In the genomic region with DNA sequence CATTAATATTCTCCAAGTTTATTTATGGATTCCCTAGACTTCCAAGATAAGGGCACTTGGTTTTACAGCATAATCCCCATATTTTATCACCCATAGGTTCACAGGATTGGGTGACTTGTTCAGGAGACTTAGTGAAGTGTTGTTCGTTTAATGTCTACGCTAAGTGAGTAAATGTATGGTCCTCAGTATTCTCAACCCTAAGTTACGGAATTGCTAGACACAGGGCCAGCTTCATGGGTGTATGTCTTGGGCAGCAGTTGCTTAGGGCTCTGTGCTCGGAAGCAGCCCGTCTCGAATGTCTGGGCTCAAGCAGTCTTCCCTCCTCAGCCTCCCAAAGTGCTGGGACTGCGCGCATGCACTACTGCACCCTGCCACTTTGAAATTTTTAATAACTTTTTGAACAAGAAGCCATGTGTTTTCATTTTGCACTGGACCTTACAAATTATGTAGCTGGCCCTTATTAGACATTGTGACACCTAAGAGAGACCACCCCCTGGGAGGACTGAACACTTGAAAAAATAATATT, we compare ENCODE assay signal across 29 cellular contexts.
DNase-seq lines count a peak whose midpoint lies in the region; ATAC-seq and TF ChIP-seq lines count a peak whose summit lies in the region.
"Had no signal": no experiment of that assay in that cellular context is flagged by ENCODE, and none has a peak within 500 bp of the region (broad histone marks: within the 10 kb centered on the region; RNA-seq: fewer than 3 reads in every experiment).

No MANE protein-coding gene starts in this region.

- TF ChIP-seq CTCF in Caco-2 (IDR thresholded peaks at IDR 0.05; ENCODE audit: insufficient read depth in 1 of 2, low read depth in 1 of 2, low read length in 1 of 2, severe bottlenecking in 1 of 2, unreplicated experiment in 1 of 2) = no peak
- no peak for TF ChIP-seq CTCF in OCI-LY7 (conservative IDR thresholded peaks at IDR 0.05; ENCODE audit: low read length)

- H3K27ac Mint-ChIP-seq in T-helper 2 cell treated with Interferon-gamma antibody and Interleukin-4, amounts not matched to agents 5 μg/mL and 100 μg/mL, for 36 hours = peak overlapping the region; percentile 76
- peak overlapping the region; percentile 65 for H3K27ac Mint-ChIP-seq in Caco-2 (ENCODE audit: unreplicated experiment)
- H3K27ac Mint-ChIP-seq in central memory CD8-positive, alpha-beta T cell (ENCODE audit: low read depth) = no peak overlapping the region
- H3K27ac Mint-ChIP-seq in T-cell = peak overlapping the region in 1 of 2 donors; percentile 86
- H3K27ac Mint-ChIP-seq: brain had no signal

- H3K27ac ChIP-seq in OCI-LY7 (ENCODE audit: low read depth, low read length, poor library complexity, severe bottlenecking) = no peak overlapping the region
- H3K27ac ChIP-seq: 22Rv1, esophagus muscularis mucosa, ovary, Peyer's patch, upper lobe of left lung had no signal

- DNase-seq in T-helper 2 cell treated with Interferon-gamma antibody and Interleukin-4, amounts not matched to agents 5 μg/mL and 100 μg/mL, for 36 hours (ENCODE audit: low spot score) = no peak
- DNase-seq in T-helper 2 cell (no peak), Caco-2 (no peak), OCI-LY7 (ENCODE audit: low spot score) (no peak), T-cell (no peak)
- no peak for DNase-seq in central memory CD8-positive, alpha-beta T cell (ENCODE audit: low spot score in 2 of 2)
- DNase-seq: activated B cell treated with CpG ODN at 0.5 μM for 24 hours, amniotic stem cell, C1 segment of cervical spinal cord, cerebellar nuclear complex, DMS79, foreskin fibroblast, GOT3, head of caudate nucleus, MG63, NCI-H2029 treated with DMSO at 0.1 percent for 48 hours, NCI-H524 treated with DMSO at 0.1 percent for 48 hours, ovary, SIG-M5, substantia nigra, upper lobe of left lung had no signal

- H3K9me3 ChIP-seq in Caco-2 = no peaks in the 10 kb centered on the region
- H3K9me3 ChIP-seq in OCI-LY7 (ENCODE audit: low read length) = no peaks in the 10 kb centered on the region
- H3K9me3 ChIP-seq: esophagus muscularis mucosa, MG63, ovary, Peyer's patch, upper lobe of left lung had no signal

- H4K20me1 ChIP-seq in OCI-LY7 (ENCODE audit: insufficient read depth, low read length) = no peaks in the 10 kb centered on the region

- peak overlapping the region; percentile 98; the same call in 1 of the 2 replicates for H2AFZ ChIP-seq in OCI-LY7 (ENCODE audit: low read length)

- H3K36me3 ChIP-seq in Caco-2 (ENCODE audit: control insufficient read depth, insufficient read depth, low read length) (no peaks in the 10 kb centered on the region), OCI-LY7 (ENCODE audit: insufficient read depth, low read length) (no peaks in the 10 kb centered on the region)
- H3K36me3 ChIP-seq: esophagus muscularis mucosa, MG63, ovary, Peyer's patch, upper lobe of left lung had no signal

- CTCF ChIA-PET in Caco-2 (lab: Charles Lee) = no interaction called here
- CTCF ChIA-PET in OCI-LY7 (lab: Charles Lee; ENCODE audit: unreplicated experiment) = no interaction called here
- CTCF ChIA-PET in T-cell (lab: Charles Lee) = interaction anchor here in 1 of 2 donors (0.6 to 1.0 kb wide), 3 partner anchors 21 to 222 kb away, joined by 3 to 7 read pairs (median 3); no protein-coding TSS in a partner anchor

- no peaks in the 10 kb centered on the region for H3K9me3 Mint-ChIP-seq in T-helper 2 cell treated with Interferon-gamma antibody and Interleukin-4, amounts not matched to agents 5 μg/mL and 100 μg/mL, for 36 hours
- H3K9me3 Mint-ChIP-seq in Caco-2 (ENCODE audit: unreplicated experiment) (no peaks in the 10 kb centered on the region), T-cell (no peaks in the 10 kb centered on the region)
- H3K9me3 Mint-ChIP-seq in central memory CD8-positive, alpha-beta T cell = no peaks in the 10 kb centered on the region
- H3K9me3 Mint-ChIP-seq: activated B cell treated with CpG ODN at 0.5 μM for 24 hours; stimulated activated effector memory CD8-positive, alpha-beta T cell treated with anti-CD3 and anti-CD28 coated beads, Interleukin-12 subunit alpha, Interleukin-12 subunit beta, amount 100 ng/mL, for 72 hours had no signal

- H3K27me3 ChIP-seq in Caco-2 (replicated peaks; ENCODE audit: control insufficient read depth, insufficient read depth, low read length) = no peaks in the 10 kb centered on the region
- H3K27me3 ChIP-seq: esophagus muscularis mucosa, MG63, ovary, Peyer's patch, upper lobe of left lung had no signal

- BruUV-seq in Caco-2 (replicated peaks; lab: Mats Ljungman, UMichigan) (no TSS peak), OCI-LY7 (replicated peaks; lab: Mats Ljungman, UMichigan) (no TSS peak)

- H3K4me3 ChIP-seq in Caco-2 (ENCODE audit: low read depth, low read length) (no peak overlapping the region), OCI-LY7 (ENCODE audit: low read depth, low read length, poor library complexity, severe bottlenecking) (no peak overlapping the region)
- H3K4me3 ChIP-seq: esophagus muscularis mucosa, MG63, ovary, Peyer's patch, upper lobe of left lung had no signal

- H3K4me3 Mint-ChIP-seq in T-helper 2 cell treated with Interferon-gamma antibody and Interleukin-4, amounts not matched to agents 5 μg/mL and 100 μg/mL, for 36 hours = no peak overlapping the region
- H3K4me3 Mint-ChIP-seq in Caco-2 (ENCODE audit: unreplicated experiment) (no peak overlapping the region), T-cell (peak overlapping the region in 1 of 3 donors; percentile 28)
- H3K4me3 Mint-ChIP-seq in central memory CD8-positive, alpha-beta T cell = peak overlapping the region; percentile 59
- H3K4me3 Mint-ChIP-seq: activated B cell treated with CpG ODN at 0.5 μM for 24 hours, brain had no signal

- no peaks in the 10 kb centered on the region for H3K9me2 ChIP-seq in OCI-LY7 (ENCODE audit: insufficient read depth, low read length)

- H3K4me1 ChIP-seq in Caco-2 (peaks cover 24% of the 10 kb centered on the region), OCI-LY7 (ENCODE audit: insufficient read depth, low read length, poor library complexity, severe bottlenecking) (peaks cover 30% of the 10 kb centered on the region)
- H3K4me1 ChIP-seq: Peyer's patch, upper lobe of left lung had no signal

- H3K36me3 Mint-ChIP-seq in T-helper 2 cell treated with Interferon-gamma antibody and Interleukin-4, amounts not matched to agents 5 μg/mL and 100 μg/mL, for 36 hours (ENCODE audit: low read depth) = no peaks in the 10 kb centered on the region
- peaks cover 10% of the 10 kb centered on the region for H3K36me3 Mint-ChIP-seq in Caco-2 (ENCODE audit: insufficient read depth, unreplicated experiment)
- H3K36me3 Mint-ChIP-seq in central memory CD8-positive, alpha-beta T cell (ENCODE audit: insufficient read depth) = no peaks in the 10 kb centered on the region
- H3K36me3 Mint-ChIP-seq in T-cell = no peaks in the 10 kb centered on the region
- H3K36me3 Mint-ChIP-seq: brain had no signal

- H3K4me2 ChIP-seq in OCI-LY7 (ENCODE audit: low read length) = peak overlapping the region; percentile 10; the same call in 1 of the 2 replicates

- H3K79me2 ChIP-seq in OCI-LY7 (ENCODE audit: insufficient read depth, low read depth, low read length) = no peaks in the 10 kb centered on the region

- peaks cover 32% of the 10 kb centered on the region for H3K4me1 Mint-ChIP-seq in T-helper 2 cell treated with Interferon-gamma antibody and Interleukin-4, amounts not matched to agents 5 μg/mL and 100 μg/mL, for 36 hours (ENCODE audit: low read depth)
- H3K4me1 Mint-ChIP-seq in Caco-2 (ENCODE audit: low read depth, unreplicated experiment) = peaks cover 20% of the 10 kb centered on the region
- peaks cover 11% of the 10 kb centered on the region for H3K4me1 Mint-ChIP-seq in central memory CD8-positive, alpha-beta T cell
- H3K4me1 Mint-ChIP-seq in T-cell = peaks cover 15 to 28% (median 17%) of the 10 kb centered on the region in 3 donors

- H3K27me3 Mint-ChIP-seq in T-helper 2 cell treated with Interferon-gamma antibody and Interleukin-4, amounts not matched to agents 5 μg/mL and 100 μg/mL, for 36 hours (ENCODE audit: low read depth) = no peaks in the 10 kb centered on the region
- no peaks in the 10 kb centered on the region for H3K27me3 Mint-ChIP-seq in Caco-2 (ENCODE audit: insufficient read depth, unreplicated experiment)
- no peaks in the 10 kb centered on the region for H3K27me3 Mint-ChIP-seq in central memory CD8-positive, alpha-beta T cell
- H3K27me3 Mint-ChIP-seq in T-cell = no peaks in the 10 kb centered on the region
- H3K27me3 Mint-ChIP-seq: activated B cell treated with CpG ODN at 0.5 μM for 24 hours, brain had no signal

- intact Hi-C loops in Caco-2 (cut with micrococcal nuclease; ENCODE audit: unreplicated experiment) = no loop called here
- intact Hi-C loops in OCI-LY7 (cut with micrococcal nuclease; ENCODE audit: unreplicated experiment) = no loop called here

- POLR2A ChIA-PET in Caco-2 (lab: Charles Lee) (no interaction called here), OCI-LY7 (lab: Charles Lee) (interaction anchor here (0.7 to 1.5 kb wide), 2 partner anchors 16 to 1809 kb away, joined by 4 to 5 read pairs; no protein-coding TSS in a partner anchor), T-cell (lab: Charles Lee) (no interaction called here)

- no peak for ATAC-seq in central memory CD8-positive, alpha-beta T cell (replicated peaks; ENCODE audit: extremely low read depth, poor library complexity, severe bottlenecking)
- no peak for ATAC-seq in HG02610 (IDR thresholded peaks at IDR 0.05; ENCODE audit: unreplicated experiment)
- ATAC-seq in T-cell (replicated peaks in 1 of 4) = no peak
- no peak for ATAC-seq in HG03108 (IDR thresholded peaks at IDR 0.05; ENCODE audit: unreplicated experiment)
- ATAC-seq: left lobe of liver had no signal
